Comparison of ENCODE assay signal across 28 cellular contexts in the genomic region with DNA sequence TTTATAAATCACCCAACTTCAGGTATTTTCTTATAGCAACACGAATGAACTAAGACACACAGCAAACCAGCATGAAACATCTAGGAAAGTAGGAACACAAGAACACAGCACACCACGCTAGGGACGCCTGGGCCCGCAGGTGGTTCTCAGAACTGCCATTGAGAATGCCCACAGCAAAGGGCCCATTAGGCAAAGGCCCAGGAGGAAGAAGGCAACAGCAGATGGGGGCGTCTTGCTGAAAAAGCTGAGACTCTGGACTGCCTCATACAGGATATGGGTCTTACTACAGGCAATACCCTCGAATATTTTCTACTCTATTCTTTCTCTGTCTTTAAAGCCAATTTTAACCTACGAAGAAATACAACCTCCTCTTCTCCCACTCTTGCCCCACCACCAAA.
DNase-seq lines count a peak whose midpoint lies in the region; ATAC-seq, FAIRE-seq and TF ChIP-seq lines count a peak whose summit lies in the region.
"Had no signal": no experiment of that assay in that cellular context is flagged by ENCODE, and none has a peak within 500 bp of the region (broad histone marks: within the 10 kb centered on the region; RNA-seq: fewer than 3 reads in every experiment).

No MANE protein-coding gene starts in this region.

- H3K4ac ChIP-seq in H9 (ENCODE audit: low read depth, low read length) = no peak overlapping the region

- no peaks in the 10 kb centered on the region; a peak in 1 of 5 replicates for H3K9me3 Mint-ChIP-seq in H9
- H3K9me3 Mint-ChIP-seq: activated naive CD4-positive, alpha-beta T cell treated with anti-CD3 and anti-CD28 coated beads for 36 hours; CD8-positive, alpha-beta T cell; neural crest cell; stimulated activated effector memory CD8-positive, alpha-beta T cell treated with anti-CD3 and anti-CD28 coated beads, Interleukin-12 subunit alpha, Interleukin-12 subunit beta, amount 100 ng/mL, for 72 hours; T-cell had no signal

- peaks cover 17% of the 10 kb centered on the region for H3K79me1 ChIP-seq in H9 (ENCODE audit: insufficient read depth, low read depth, low read length, poor library complexity, severe bottlenecking)

- no peak overlapping the region for H3K4me2 ChIP-seq in H9 (ENCODE audit: insufficient read depth, insufficient read length, low read length)

- peaks cover 13% of the 10 kb centered on the region for H3K4me1 ChIP-seq in H9 (ENCODE audit: insufficient read depth, low read length)
- H3K4me1 ChIP-seq in kidney (ENCODE audit: control insufficient read depth in 1 of 2, insufficient read depth in 1 of 2, low read depth in 1 of 2, low read length in 2 of 2) = peaks cover 14% of the 10 kb centered on the region in 2 donors
- peaks cover 20% of the 10 kb centered on the region for H3K4me1 ChIP-seq in stomach smooth muscle (ENCODE audit: control insufficient read depth, insufficient read depth, low read length)
- H3K4me1 ChIP-seq in gastroesophageal sphincter = peaks cover 10 to 61% (median 15%) of the 10 kb centered on the region in 3 donors

- H3K14ac ChIP-seq in H9 (ENCODE audit: insufficient read depth, low read length) = no peak overlapping the region

- H3K79me2 ChIP-seq in H9 (ENCODE audit: insufficient read depth, low read length) = peaks cover 19% of the 10 kb centered on the region; the same call in 1 of the 2 replicates

- H3K36me3 Mint-ChIP-seq in H9 (ENCODE audit: insufficient read depth in 1 of 3, low read depth in 3 of 3) = no peaks in the 10 kb centered on the region
- H3K36me3 Mint-ChIP-seq: CD8-positive, alpha-beta T cell; stimulated activated effector memory CD8-positive, alpha-beta T cell treated with anti-CD3 and anti-CD28 coated beads, Interleukin-12 subunit alpha, Interleukin-12 subunit beta, amount 100 ng/mL, for 72 hours; T-cell had no signal

- no peaks in the 10 kb centered on the region for H3K27me3 Mint-ChIP-seq in H9 (ENCODE audit: low read depth)

- no peak overlapping the region for H3K18ac ChIP-seq in H9 (ENCODE audit: insufficient read length, low read depth, low read length)

- DNase-seq in H9 (peak; percentile 45), RWPE1 (ENCODE audit: low spot score) (no peak), kidney (no peak), NOMO-1 treated with DMSO at 0.1 percent for 48 hours (lab: John Stamatoyannopoulos, UW; ENCODE audit: unreplicated experiment) (no peak)
- DNase-seq in activated CD4-positive, alpha-beta T cell treated with anti-CD3 and anti-CD28 coated beads for 4 hours = no peak
- DNase-seq: activated CD4-positive, alpha-beta T cell treated with anti-CD3 and anti-CD28 coated beads for 36 hours; activated naive CD4-positive, alpha-beta T cell treated with anti-CD3 and anti-CD28 coated beads for 36 hours; activated T-cell treated with anti-CD3 and anti-CD28 coated beads, Interleukin-2, amount 50 U/mL, for 48 hours; AML-193; caudate nucleus; CD8-positive, alpha-beta T cell; dermis blood vessel endothelial cell; DMS79 treated with DMSO at 0.1 percent for 48 hours; head of caudate nucleus; KBM-7; MV-4-11; NCI-H69; SHP77 treated with DMSO at 0.1 percent for 48 hours; stimulated activated CD4-positive, alpha-beta T cell treated with anti-CD3 and anti-CD28 coated beads, Interleukin-1b, Interleukin-23, amount 100 ng/mL, for 48 hours; T-cell had no signal

- ATAC-seq in gastroesophageal sphincter = no peak
- ATAC-seq: activated CD4-positive, alpha-beta T cell treated with anti-CD3 and anti-CD28 coated beads for 36 hours; CD8-positive, alpha-beta T cell; stimulated activated effector memory CD8-positive, alpha-beta T cell treated with anti-CD3 and anti-CD28 coated beads, Interleukin-12 subunit alpha, Interleukin-12 subunit beta, amount 100 ng/mL, for 72 hours; T-cell had no signal

- H2BK12ac ChIP-seq in H9 (ENCODE audit: insufficient read length, low read depth, low read length) = no peak overlapping the region

- H2BK120ac ChIP-seq in H9 (ENCODE audit: low read depth, low read length, poor library complexity, severe bottlenecking) = no peak overlapping the region

- H3T11ph ChIP-seq in H9 (ENCODE audit: low read length) = no peak overlapping the region

- H3K9ac ChIP-seq in H9 (ENCODE audit: extremely low read depth, insufficient read length, low read length) = no peak overlapping the region
- H3K9ac ChIP-seq in kidney (ENCODE audit: low read length in 2 of 2) = no peak overlapping the region
- no peak overlapping the region for H3K9ac ChIP-seq in stomach smooth muscle (ENCODE audit: low read length in 2 of 2)

- H3K27ac Mint-ChIP-seq in H9 = peak overlapping the region; percentile 37 to 78 (median 62); a peak in 6 of 7 replicates
- H3K27ac Mint-ChIP-seq: activated CD4-positive, alpha-beta T cell treated with anti-CD3 and anti-CD28 coated beads for 36 hours; activated naive CD4-positive, alpha-beta T cell treated with anti-CD3 and anti-CD28 coated beads for 36 hours; CD8-positive, alpha-beta T cell; stimulated activated effector memory CD8-positive, alpha-beta T cell treated with anti-CD3 and anti-CD28 coated beads, Interleukin-12 subunit alpha, Interleukin-12 subunit beta, amount 100 ng/mL, for 72 hours; T-cell had no signal

- POLR2A ChIA-PET in RWPE1 (lab: Yijun Ruan, JAX; ENCODE audit: low non-redundant PET) = no interaction called here

- no peak for TF ChIP-seq POLR2A in gastroesophageal sphincter (IDR thresholded peaks at IDR 0.05)

- CTCF ChIA-PET in RWPE1 (lab: Yijun Ruan, JAX) = no interaction called here

- TF ChIP-seq CTCF in H9 (conservative IDR thresholded peaks at IDR 0.05) = no peak
- no peak for TF ChIP-seq CTCF in RWPE1 (conservative IDR thresholded peaks at IDR 0.05; ENCODE audit: low read depth)
- no peak for TF ChIP-seq CTCF in kidney (IDR thresholded peaks at IDR 0.05; ENCODE audit: borderline replicate concordance, extremely low read depth, insufficient read depth)
- TF ChIP-seq CTCF in gastroesophageal sphincter (IDR thresholded peaks at IDR 0.05) = no peak

- H3K27me3 ChIP-seq in H9 (ENCODE audit: insufficient read depth, low read length) (no peaks in the 10 kb centered on the region), stomach smooth muscle (ENCODE audit: control insufficient read depth in 1 of 2, insufficient read depth in 2 of 2, low read length in 2 of 2) (no peaks in the 10 kb centered on the region), gastroesophageal sphincter (no peaks in the 10 kb centered on the region)

- no peak for TF ChIP-seq EP300 in gastroesophageal sphincter (IDR thresholded peaks at IDR 0.05)

- intact Hi-C loops in kidney (cut with DNase I) = no loop called here

- no peak overlapping the region for H3K23ac ChIP-seq in H9 (ENCODE audit: insufficient read length, low read depth, low read length)

- H4K8ac ChIP-seq in H9 (replicated peaks; ENCODE audit: insufficient read length, low read depth, low read length) = no peak overlapping the region

- no peak overlapping the region for H4K91ac ChIP-seq in H9 (ENCODE audit: insufficient read length, low read depth, low read length)

- H2BK15ac ChIP-seq in H9 (ENCODE audit: low read depth, low read length) = no peak overlapping the region

- H2BK5ac ChIP-seq in H9 (ENCODE audit: insufficient read length, low read length) = no peak overlapping the region

- H3K36me3 ChIP-seq in kidney (ENCODE audit: control insufficient read depth in 1 of 2, insufficient read depth in 2 of 2, low read length in 2 of 2) (no peaks in the 10 kb centered on the region), stomach smooth muscle (ENCODE audit: control insufficient read depth in 2 of 2, insufficient read depth in 2 of 2, low read length in 2 of 2) (no peaks in the 10 kb centered on the region), gastroesophageal sphincter (no peaks in the 10 kb centered on the region)

- no peaks in the 10 kb centered on the region for H3K23me2 ChIP-seq in H9 (ENCODE audit: insufficient read length, low read depth, low read length, poor library complexity, severe bottlenecking)

- H3K4me3 ChIP-seq in kidney (ENCODE audit: low read length in 2 of 2) = no peak overlapping the region
- H3K4me3 ChIP-seq in stomach smooth muscle (ENCODE audit: low read length in 2 of 2) = no peak overlapping the region
- no peak overlapping the region for H3K4me3 ChIP-seq in gastroesophageal sphincter
- H3K4me3 ChIP-seq: skin epidermis had no signal

- H2AK5ac ChIP-seq in H9 (ENCODE audit: insufficient read length, low read length) = no peak overlapping the region

- no peak overlapping the region for H4K5ac ChIP-seq in H9 (ENCODE audit: insufficient read length, low read depth, low read length)

- peaks cover 49 to 53% of the 10 kb centered on the region in 2 experiments for H3K4me1 Mint-ChIP-seq in H9
- H3K4me1 Mint-ChIP-seq: stimulated activated effector memory CD8-positive, alpha-beta T cell treated with anti-CD3 and anti-CD28 coated beads, Interleukin-12 subunit alpha, Interleukin-12 subunit beta, amount 100 ng/mL, for 72 hours had no signal

- no peak overlapping the region for H3K56ac ChIP-seq in H9 (ENCODE audit: insufficient read length, low read depth, low read length)

- no peak overlapping the region for H2AFZ ChIP-seq in H9 (ENCODE audit: low read length)

- no peak overlapping the region for H3K27ac ChIP-seq in H9 (ENCODE audit: insufficient read length, low read depth, low read length)
- H3K27ac ChIP-seq in RWPE1 = peak overlapping the region; percentile 19
- H3K27ac ChIP-seq in kidney (ENCODE audit: low read depth in 2 of 2, low read length in 2 of 2) = peak overlapping the region; percentile 57 to 59
- H3K27ac ChIP-seq in stomach smooth muscle (ENCODE audit: low read length) = peak overlapping the region; percentile 24
- peak overlapping the region in 1 of 4 donors; percentile 21 for H3K27ac ChIP-seq in gastroesophageal sphincter
- H3K27ac ChIP-seq: skin epidermis had no signal

- no peak overlapping the region for H2BK20ac ChIP-seq in H9 (ENCODE audit: low read depth, low read length, poor library complexity, severe bottlenecking)

- no peaks in the 10 kb centered on the region for H3K9me3 ChIP-seq in H9 (ENCODE audit: control insufficient read depth, low read depth, low read length)
- H3K9me3 ChIP-seq in kidney (ENCODE audit: control insufficient read depth in 1 of 2, low read length in 2 of 2) = no peaks in the 10 kb centered on the region
- no peaks in the 10 kb centered on the region for H3K9me3 ChIP-seq in stomach smooth muscle (ENCODE audit: control insufficient read depth in 2 of 2, low read length in 2 of 2)
- no peaks in the 10 kb centered on the region for H3K9me3 ChIP-seq in gastroesophageal sphincter

- peak overlapping the region in 1 of 2 experiments; percentile 5; a peak in 1 of 5 replicates for H3K4me3 Mint-ChIP-seq in H9
- H3K4me3 Mint-ChIP-seq: activated CD4-positive, alpha-beta T cell treated with anti-CD3 and anti-CD28 coated beads for 36 hours; activated naive CD4-positive, alpha-beta T cell treated with anti-CD3 and anti-CD28 coated beads for 36 hours; CD8-positive, alpha-beta T cell; neural crest cell; stimulated activated effector memory CD8-positive, alpha-beta T cell treated with anti-CD3 and anti-CD28 coated beads, Interleukin-12 subunit alpha, Interleukin-12 subunit beta, amount 100 ng/mL, for 72 hours; T-cell had no signal

- no peak for FAIRE-seq in kidney (lab: Jason Lieb, UNC)
- FAIRE-seq: endothelial cell of umbilical vein, H54, TTC549 had no signal

- WGBS in H9 (ENCODE audit: extremely low coverage, insufficient read length, low lambda C conversion rate) = no CpG with 5 or more reads among the region's 7 CpGs
- WGBS in gastroesophageal sphincter (ENCODE audit: low coverage in 1 of 2), 2 donors = 88 to 89% methylated on average over 4 to 6 of the region's 7 CpGs

- H4K20me1 ChIP-seq in H9 (ENCODE audit: control insufficient read depth, insufficient read depth, insufficient read length) = no peaks in the 10 kb centered on the region
